In the genomic region with DNA sequence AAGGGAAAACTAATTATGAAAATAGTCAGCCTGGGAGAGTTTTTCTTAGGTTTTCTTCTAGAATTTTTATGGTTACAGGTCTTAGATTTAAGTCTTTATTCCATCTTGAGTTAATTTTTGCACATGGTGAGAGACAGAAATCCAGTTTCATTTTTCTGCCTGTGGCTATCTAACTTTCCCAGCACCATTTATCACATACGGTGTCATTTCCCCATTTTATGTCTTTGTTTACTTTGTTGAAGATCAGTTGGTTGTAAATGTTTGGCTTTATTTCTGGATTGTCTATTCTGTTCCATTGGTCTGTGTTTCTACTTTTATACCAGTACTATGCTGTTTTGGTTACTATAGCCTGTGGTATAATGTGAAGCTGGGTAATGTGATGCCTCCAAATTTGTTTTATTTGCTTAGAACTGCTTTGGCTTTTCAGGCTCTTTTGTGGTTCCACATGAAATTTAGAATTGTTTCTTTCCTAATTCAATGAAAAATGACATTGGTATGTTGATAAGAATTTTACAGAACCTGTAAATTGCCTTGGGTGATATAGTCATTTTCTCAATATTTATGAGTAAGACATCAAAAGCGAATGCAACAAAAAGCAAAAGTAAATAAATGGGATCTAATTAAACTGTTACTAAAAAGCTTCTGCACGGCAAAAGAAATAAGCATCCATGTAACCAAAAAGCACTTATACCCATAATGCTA, we compare ENCODE assay signal across 18 cellular contexts.
A peak's percentile ranks its signal among the peaks of the same experiment; 100 is the strongest.
DNase-seq lines count a peak whose midpoint lies in the region; ATAC-seq and TF ChIP-seq lines count a peak whose summit lies in the region.
"Had no signal": no experiment of that assay in that cellular context is flagged by ENCODE, and none has a peak within 500 bp of the region (broad histone marks: within the 10 kb centered on the region; RNA-seq: fewer than 3 reads in every experiment).

No MANE protein-coding gene starts in this region.

- H3K4me1 ChIP-seq in mucosa of descending colon (ENCODE audit: low read depth) (peaks cover 4% of the 10 kb centered on the region), colonic mucosa (no peaks in the 10 kb centered on the region)

- ATAC-seq in mucosa of descending colon = peak; percentile 14
- ATAC-seq: CD8-positive, alpha-beta T cell; Panc1 had no signal

- peak; percentile 65 for DNase-seq in NCI-H510A treated with DMSO at 0.1 percent for 48 hours (lab: John Stamatoyannopoulos, UW)
- no peak for DNase-seq in NCI-H510A (lab: John Stamatoyannopoulos, UW)
- peak; percentile 43 for DNase-seq in NCI-H146 treated with DMSO at 0.1 percent for 48 hours (lab: John Stamatoyannopoulos, UW; ENCODE audit: unreplicated experiment)
- DNase-seq in SK-N-MC (ENCODE audit: low read depth, low spot score) = no peak
- no peak for DNase-seq in mucosa of descending colon
- DNase-seq in activated CD8-positive, alpha-beta memory T cell treated with anti-CD3 and anti-CD28 coated beads, Interleukin-2, amount 50 U/mL, for 4 hours = no peak
- no peak for DNase-seq in NCI-H2227 treated with DMSO at 0.1 percent for 48 hours (lab: John Stamatoyannopoulos, UW)
- no peak for DNase-seq in colonic mucosa
- DNase-seq: CD8-positive, alpha-beta T cell; DND-41; GM23248; HCEC 1CT; NCI-H1436 treated with DMSO at 0.1 percent for 48 hours; NCI-H2081 treated with DMSO at 0.1 percent for 48 hours; NCI-H446 treated with DMSO at 0.1 percent for 48 hours; NK-92 treated with Interleukin-12 subunit alpha and Interleukin-12 subunit beta, amount 100 ng/mL, for 24 hours had no signal

- intact Hi-C loops in mucosa of descending colon (cut with DNase I, micrococcal nuclease) (no loop called here), colonic mucosa (cut with DNase I) (no loop called here)

- H3K9me3 ChIP-seq in SK-N-MC (ENCODE audit: low read depth, low read length) (no peaks in the 10 kb centered on the region), mucosa of descending colon (no peaks in the 10 kb centered on the region), colonic mucosa (no peaks in the 10 kb centered on the region)

- H3K4me3 ChIP-seq in SK-N-MC (peak overlapping the region; percentile 24; the same call in 1 of the 2 replicates), mucosa of descending colon (no peak overlapping the region), colonic mucosa (no peak overlapping the region)
- H3K4me3 ChIP-seq: BLaER1, GM23248 had no signal

- H3K27ac ChIP-seq in SK-N-MC (peak overlapping the region; percentile 21), colonic mucosa (no peak overlapping the region)
- H3K27ac ChIP-seq: BLaER1, GM23248 had no signal

- H3K36me3 ChIP-seq in SK-N-MC (ENCODE audit: insufficient read depth, low read length) (no peaks in the 10 kb centered on the region), mucosa of descending colon (ENCODE audit: low read depth) (no peaks in the 10 kb centered on the region), colonic mucosa (no peaks in the 10 kb centered on the region)
- H3K36me3 ChIP-seq: BLaER1 had no signal

- H3K9ac ChIP-seq in SK-N-MC (ENCODE audit: insufficient read length) = no peak overlapping the region
- H3K9ac ChIP-seq in colonic mucosa (ENCODE audit: low read depth in 2 of 2, low read length in 2 of 2) = no peak overlapping the region
- H3K9ac ChIP-seq: BLaER1, GM23248 had no signal

- TF ChIP-seq CTCF in mucosa of descending colon (IDR thresholded peaks at IDR 0.05) (no peak), colonic mucosa (IDR thresholded peaks at IDR 0.05) (no peak)

- H3K27me3 ChIP-seq in colonic mucosa = no peaks in the 10 kb centered on the region
- H3K27me3 ChIP-seq: BLaER1 had no signal

Comparison
In these comparisons a context has a peak if more than half of its experiments do, and no peak if none do; other contexts are left out.
1. DNase-seq: peak in NCI-H510A treated with DMSO at 0.1 percent for 48 hours (single experiment) and NCI-H146 treated with DMSO at 0.1 percent for 48 hours (single experiment); none in NCI-H510A (single experiment), SK-N-MC (single experiment), mucosa of descending colon (0 of 3), activated CD8-positive, alpha-beta memory T cell treated with anti-CD3 and anti-CD28 coated beads, Interleukin-2, amount 50 U/mL, for 4 hours (single experiment), NCI-H2227 treated with DMSO at 0.1 percent for 48 hours (single experiment) and colonic mucosa (single experiment).